26 cellular contexts compared by ENCODE assay signal in the genomic region with DNA sequence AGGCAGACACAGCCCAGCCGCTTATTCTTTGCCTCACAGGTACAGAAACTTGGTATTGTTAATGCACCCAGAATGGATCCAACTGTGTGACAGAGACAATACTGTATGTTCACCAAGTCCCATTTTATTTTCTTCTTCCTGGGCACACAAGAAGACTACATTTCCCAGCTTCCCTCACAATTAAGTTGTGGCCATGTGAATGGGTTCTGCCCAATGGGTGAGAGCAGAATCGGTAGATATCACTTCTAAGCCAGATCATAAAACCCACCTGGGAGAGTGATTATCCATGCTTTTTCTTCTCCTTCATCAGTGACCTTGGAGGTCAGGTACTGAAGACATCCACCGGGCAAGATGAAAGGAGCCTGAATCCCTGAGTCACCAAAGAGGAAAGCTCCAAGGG.
"Had no signal": no experiment of that assay in that cellular context is flagged by ENCODE, and none has a peak within 500 bp of the region (broad histone marks: within the 10 kb centered on the region; RNA-seq: fewer than 3 reads in every experiment).

No MANE protein-coding gene starts in this region.

- H3K27ac ChIP-seq: ascending aorta, breast epithelium, cardiac muscle cell, colonic mucosa, WERI-Rb-1 had no signal

- DNase-seq: activated CD4-positive, alpha-beta T cell treated with anti-CD3 and anti-CD28 coated beads for 1 hour; activated CD4-positive, alpha-beta T cell treated with anti-CD3 and anti-CD28 coated beads for 4 hours; activated CD4-positive, alpha-beta T cell treated with anti-CD3 and anti-CD28 coated beads, Interleukin-2, amount 10 ng/mL, durations not matched to agents 7 days and 5 days; activated CD4-positive, alpha-beta T cell treated with anti-CD3 and anti-CD28 coated beads, Interleukin-2, amount 50 U/mL, for 4 hours; activated CD4-positive, CD25-positive, alpha-beta regulatory T cell; activated CD8-positive, alpha-beta memory T cell treated with anti-CD3 and anti-CD28 coated beads for 24 hours; activated CD8-positive, alpha-beta T cell treated with anti-CD3 and anti-CD28 coated beads for 36 hours; activated effector memory CD4-positive, alpha-beta T cell treated with anti-CD3 and anti-CD28 coated beads, Interleukin-2, amount 50 U/mL, for 16 hours; activated naive CD4-positive, alpha-beta T cell treated with anti-CD3 and anti-CD28 coated beads for 36 hours; activated naive CD8-positive, alpha-beta T cell treated with anti-CD3 and anti-CD28 coated beads for 36 hours; activated T-cell treated with anti-CD3 and anti-CD28 coated beads, Interleukin-2, amount 50 U/mL, for 48 hours; central memory CD4-positive, alpha-beta T cell; cerebellar nuclear complex; colonic mucosa; effector memory CD4-positive, alpha-beta T cell; endodermal cell; foreskin fibroblast; head of caudate nucleus; T-helper 1 cell; T-helper 17 cell; T1000; WERI-Rb-1 had no signal

- H3K27me3 ChIP-seq: ascending aorta, cardiac muscle cell, colonic mucosa had no signal

- H3K4me1 ChIP-seq: ascending aorta, breast epithelium, colonic mucosa had no signal

- ATAC-seq: activated CD8-positive, alpha-beta T cell treated with anti-CD3 and anti-CD28 coated beads for 36 hours; T-helper 17 cell had no signal

- H3K4me3 ChIP-seq: ascending aorta, breast epithelium, cardiac muscle cell, colonic mucosa had no signal

- FAIRE-seq: frontal cortex had no signal

- H3K36me3 ChIP-seq: ascending aorta, breast epithelium, cardiac muscle cell, colonic mucosa, WERI-Rb-1 had no signal

- H3K9me3 ChIP-seq: ascending aorta, breast epithelium, colonic mucosa had no signal
